In the genomic region with DNA sequence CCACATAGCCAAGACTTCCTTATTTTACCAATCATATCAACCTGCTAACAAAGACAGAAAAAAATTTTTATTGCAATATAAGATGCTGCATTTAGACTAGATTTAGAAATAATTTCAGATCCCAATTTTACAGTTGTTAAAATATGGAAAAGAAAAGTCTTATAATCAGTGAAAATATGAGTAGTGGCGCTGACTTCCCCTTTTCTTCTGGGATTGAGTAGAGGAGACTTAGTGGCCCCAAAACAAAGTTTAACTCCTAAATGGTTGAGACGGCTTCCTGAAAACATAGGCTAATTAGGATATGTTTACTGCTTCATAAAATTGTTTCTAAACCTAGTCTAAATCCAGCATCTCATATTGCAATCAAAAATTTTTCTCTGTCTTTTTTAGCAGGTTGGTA, we compare ENCODE assay signal across 19 cellular contexts.
DNase-seq lines count a peak whose midpoint lies in the region; ATAC-seq, FAIRE-seq and TF ChIP-seq lines count a peak whose summit lies in the region.
"Had no signal": no experiment of that assay in that cellular context is flagged by ENCODE, and none has a peak within 500 bp of the region (broad histone marks: within the 10 kb centered on the region; RNA-seq: fewer than 3 reads in every experiment).

No MANE protein-coding gene starts in this region.

- DNase-seq in KBM-7: peak; percentile 31
- peak; percentile 28 for DNase-seq in MV-4-11 (lab: John Stamatoyannopoulos, UW)
- DNase-seq in GM12878 (ENCODE audit: low read depth, low spot score): no peak
- no peak for DNase-seq in MM.1S
- no peak for DNase-seq in Right ventricle myocardium superior
- DNase-seq: ACHN; BE2C; C1 segment of cervical spinal cord; Caco-2; CD4-positive, alpha-beta T cell; DMS153; DMS79; GDM1; H9 had no signal

- no peak for ATAC-seq in GM12878
- no peak for ATAC-seq in Right ventricle myocardium superior (ENCODE audit: poor library complexity)
- ATAC-seq in GM18502 (IDR thresholded peaks at IDR 0.05; ENCODE audit: poor library complexity, unreplicated experiment): no peak
- no peak for ATAC-seq in HG03565 (IDR thresholded peaks at IDR 0.05; ENCODE audit: unreplicated experiment)

- POLR2A ChIA-PET in GM12878 (lab: Charles Lee): no interaction called here

- H3K36me3 ChIP-seq in GM12878 (ENCODE audit: control insufficient read depth in 2 of 2, insufficient read depth in 2 of 2, low read length in 1 of 2) (peaks cover 4 to 15% of the 10 kb centered on the region in 2 experiments; a peak in 3 of 4 replicates), MM.1S (replicated peaks; ENCODE audit: insufficient read depth, low read length) (no peaks in the 10 kb centered on the region; the same call in 1 of the 2 replicates)

- H3K79me2 ChIP-seq in GM12878 (ENCODE audit: control insufficient read depth, insufficient read depth, low read length) (no peaks in the 10 kb centered on the region), MM.1S (ENCODE audit: low read length) (no peaks in the 10 kb centered on the region)

- no TSS peak for BruUV-seq in GM12878 (replicated peaks; lab: Mats Ljungman, UMichigan)

- TF ChIP-seq POLR2A in GM12878 (IDR thresholded peaks at IDR 0.05; ENCODE audit: low read depth, low read length): no peak

- SMC1A ChIA-PET in GM12878 (lab: Charles Lee; ENCODE audit: uncharacterized antibody, unreplicated experiment): no interaction called here

- TF ChIP-seq EP300 in GM12878 (IDR thresholded peaks at IDR 0.05; ENCODE audit: borderline replicate concordance in 1 of 2, control insufficient read depth in 1 of 2, low read depth in 2 of 2, low read length in 2 of 2): no peak

- TF ChIP-seq CTCF in GM12878 (IDR thresholded peaks at IDR 0.05 in 2 of 3, conservative IDR thresholded peaks at IDR 0.05 in 1 of 3; ENCODE audit: control insufficient read depth in 2 of 3, extremely low read depth in 1 of 3, insufficient read depth in 1 of 3, low read depth in 3 of 3, low read length in 3 of 3) (no peak), MM.1S (IDR thresholded peaks at IDR 0.05; ENCODE audit: low read length) (no peak)

- no peaks in the 10 kb centered on the region for H3K9me2 ChIP-seq in MM.1S (replicated peaks; ENCODE audit: insufficient read depth, low read length)

- TF ChIP-seq RAD21 in GM12878 (IDR thresholded peaks at IDR 0.05; ENCODE audit: insufficient read depth, low read depth, low read length): no peak

- intact Hi-C loops in GM12878 (cut with micrococcal nuclease; ENCODE audit: unreplicated experiment) (no loop called here), Right ventricle myocardium superior (cut with DNase I) (no loop called here)

- 100% methylated on average over 2 of the region's 2 CpGs for WGBS in GM12878 (ENCODE audit: insufficient coverage, insufficient replicate concordance, low lambda C conversion rate, missing lambda C conversion rate)

- in situ Hi-C loops in KBM-7 (cut with MboI; ENCODE audit: low pct_unique_long_range_greater_than_20kb, low sequenced_read_pairs) (no loop called here), GM12878 (cut with MboI) (no loop called here)

- H3K4me3 ChIP-seq in GM12878: no peak overlapping the region
- H3K4me3 ChIP-seq in MM.1S (ENCODE audit: low read length): no peak overlapping the region

- no peaks in the 10 kb centered on the region for H3K4me1 ChIP-seq in GM12878 (ENCODE audit: control insufficient read depth, insufficient read depth, low read length)
- H3K4me1 ChIP-seq in MM.1S (ENCODE audit: low read length): no peaks in the 10 kb centered on the region
- H3K4me1 ChIP-seq: BE2C, Caco-2 had no signal

- CTCF ChIA-PET in GM12878 (lab: Yijun Ruan, JAX): interaction anchor here (1.4 kb wide), 1 partner anchor 15 kb away, joined by 3 read pairs; no protein-coding TSS in a partner anchor

- H4K20me1 ChIP-seq in GM12878 (ENCODE audit: control insufficient read depth, insufficient read depth): no peaks in the 10 kb centered on the region
- no peaks in the 10 kb centered on the region for H4K20me1 ChIP-seq in MM.1S (ENCODE audit: insufficient read depth, low read length)

- no peaks in the 10 kb centered on the region for H3K27me3 ChIP-seq in GM12878 (replicated peaks in 1 of 2; ENCODE audit: control insufficient read depth in 2 of 2, insufficient read depth in 2 of 2, low read length in 1 of 2)
- no peaks in the 10 kb centered on the region for H3K27me3 ChIP-seq in MM.1S (replicated peaks; ENCODE audit: insufficient read depth, low read length)
- H3K27me3 ChIP-seq: BE2C had no signal

- FAIRE-seq in GM12878 (lab: Jason Lieb, UNC): no peak
- FAIRE-seq: GM19239, H1 had no signal

- RAD21 ChIA-PET in GM12878 (lab: Charles Lee; ENCODE audit: unreplicated experiment): no interaction called here

- H3K27ac ChIP-seq in GM12878 (ENCODE audit: control insufficient read depth, insufficient read depth): no peak overlapping the region
- no peak overlapping the region for H3K27ac ChIP-seq in MM.1S (ENCODE audit: low read length)
- H3K27ac ChIP-seq: HL-60 had no signal

- H3F3A ChIP-seq in MM.1S (ENCODE audit: insufficient read depth, low read length): no peaks in the 10 kb centered on the region

- no peak overlapping the region for H3K4me2 ChIP-seq in GM12878 (ENCODE audit: control insufficient read depth, insufficient read depth)
- H3K4me2 ChIP-seq in MM.1S (ENCODE audit: low read depth, low read length): no peak overlapping the region

- H2AFZ ChIP-seq in GM12878 (ENCODE audit: control insufficient read depth, low read depth, low read length): no peak overlapping the region
- H2AFZ ChIP-seq in MM.1S (ENCODE audit: low read length): no peak overlapping the region

- H3K9ac ChIP-seq in GM12878 (ENCODE audit: control insufficient read depth, insufficient read depth, low read length) (no peak overlapping the region), MM.1S (ENCODE audit: low read length) (no peak overlapping the region)

- H3K9me3 ChIP-seq in GM12878 (replicated peaks; ENCODE audit: control insufficient read depth, insufficient read depth, low read length) (peaks cover 2% of the 10 kb centered on the region; the same call in 1 of the 3 replicates), MM.1S (replicated peaks; ENCODE audit: insufficient read depth, low read length) (no peaks in the 10 kb centered on the region)
- H3K9me3 ChIP-seq: BE2C, Caco-2 had no signal

TF ChIP-seq in GM12878, 131 proteins besides CTCF, POLR2A, EP300 and RAD21:
- TF ChIP-seq SPI1 (IDR thresholded peaks at IDR 0.05; ENCODE audit: borderline replicate concordance, insufficient read depth, low read depth, low read length) (0 out of 2 replicates have a peak, but pooled peaks have one; percentile 16), BCL11A (IDR thresholded peaks at IDR 0.05; ENCODE audit: low read depth, low read length) (no peak)
- TF ChIP-seq, protein P1, sequence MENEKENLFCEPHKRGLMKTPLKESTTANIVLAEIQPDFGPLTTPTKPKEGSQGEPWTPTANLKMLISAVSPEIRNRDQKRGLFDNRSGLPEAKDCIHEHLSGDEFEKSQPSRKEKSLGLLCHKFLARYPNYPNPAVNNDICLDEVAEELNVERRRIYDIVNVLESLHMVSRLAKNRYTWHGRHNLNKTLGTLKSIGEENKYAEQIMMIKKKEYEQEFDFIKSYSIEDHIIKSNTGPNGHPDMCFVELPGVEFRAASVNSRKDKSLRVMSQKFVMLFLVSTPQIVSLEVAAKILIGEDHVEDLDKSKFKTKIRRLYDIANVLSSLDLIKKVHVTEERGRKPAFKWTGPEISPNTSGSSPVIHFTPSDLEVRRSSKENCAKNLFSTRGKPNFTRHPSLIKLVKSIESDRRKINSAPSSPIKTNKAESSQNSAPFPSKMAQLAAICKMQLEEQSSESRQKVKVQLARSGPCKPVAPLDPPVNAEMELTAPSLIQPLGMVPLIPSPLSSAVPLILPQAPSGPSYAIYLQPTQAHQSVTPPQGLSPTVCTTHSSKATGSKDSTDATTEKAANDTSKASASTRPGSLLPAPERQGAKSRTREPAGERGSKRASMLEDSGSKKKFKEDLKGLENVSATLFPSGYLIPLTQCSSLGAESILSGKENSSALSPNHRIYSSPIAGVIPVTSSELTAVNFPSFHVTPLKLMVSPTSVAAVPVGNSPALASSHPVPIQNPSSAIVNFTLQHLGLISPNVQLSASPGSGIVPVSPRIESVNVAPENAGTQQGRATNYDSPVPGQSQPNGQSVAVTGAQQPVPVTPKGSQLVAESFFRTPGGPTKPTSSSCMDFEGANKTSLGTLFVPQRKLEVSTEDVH (IDR thresholded peaks at IDR 0.05; ENCODE audit: low read depth, partially characterized antibody): no peak

Comparison
In these comparisons a context has a peak if more than half of its experiments do, and no peak if none do; other contexts are left out.
1. DNase-seq: peak in KBM-7 (single experiment) and MV-4-11 (single experiment); none in GM12878 (single experiment), MM.1S (single experiment) and Right ventricle myocardium superior (single experiment).